In genomic region chr9:114282104-114282485, GRCh38 we compare ENCODE assay signal across 25 cellular contexts. TPM values are rescaled to one million over a fixed set of nuclear protein-coding genes. Genes with fewer than 3 reads are reported as not detected.
A peak's percentile ranks its signal among the peaks of the same experiment; 100 is the strongest.
DNase-seq lines count a peak whose midpoint lies in the region; ATAC-seq, FAIRE-seq and TF ChIP-seq lines count a peak whose summit lies in the region.
"Had no signal": no experiment of that assay in that cellular context is flagged by ENCODE, and none has a peak within 500 bp of the region (broad histone marks: within the 10 kb centered on the region; RNA-seq: fewer than 3 reads in every experiment).

No MANE protein-coding gene starts in this region.

- H3K4me3 Mint-ChIP-seq in MCF 10A (ENCODE audit: unreplicated experiment) (no peak overlapping the region), astrocyte (ENCODE audit: unreplicated experiment) (no peak overlapping the region)
- H3K4me3 Mint-ChIP-seq: activated naive CD8-positive, alpha-beta T cell treated with anti-CD3 and anti-CD28 coated beads, Interleukin-2, amount 10 ng/mL, durations not matched to agents 7 days and 5 days; naive thymus-derived CD8-positive, alpha-beta T cell had no signal

- peaks cover 46% of the 10 kb centered on the region for H3K4me1 Mint-ChIP-seq in MCF 10A (ENCODE audit: insufficient read depth, unreplicated experiment)
- peaks cover 50% of the 10 kb centered on the region for H3K4me1 Mint-ChIP-seq in astrocyte (ENCODE audit: low read depth, unreplicated experiment)

- H2AFZ ChIP-seq in mammary epithelial cell (ENCODE audit: low read depth, low read length) (no peak overlapping the region), astrocyte (ENCODE audit: low read depth, low read length) (no peak overlapping the region)

- dilution Hi-C loops in mammary epithelial cell (cut with HindIII; ENCODE audit: low sequenced_read_pairs) = no loop called here

- no peak overlapping the region for H3K4me3 ChIP-seq in mammary epithelial cell (replicated peaks in 1 of 3; ENCODE audit: insufficient read depth in 1 of 3, low read depth in 2 of 3, low read length in 3 of 3)
- no peak overlapping the region for H3K4me3 ChIP-seq in astrocyte (ENCODE audit: insufficient read depth, low read depth, low read length)
- no peak overlapping the region for H3K4me3 ChIP-seq in left lung
- H3K4me3 ChIP-seq in suprapubic skin = no peak overlapping the region
- H3K4me3 ChIP-seq: MG63, skin epidermis, stomach, upper lobe of left lung had no signal

- H3K36me3 Mint-ChIP-seq in MCF 10A (ENCODE audit: insufficient read depth, unreplicated experiment) = no peaks in the 10 kb centered on the region
- H3K36me3 Mint-ChIP-seq in astrocyte (ENCODE audit: low read depth, unreplicated experiment) = peaks cover 21% of the 10 kb centered on the region
- H3K36me3 Mint-ChIP-seq: activated naive CD8-positive, alpha-beta T cell treated with anti-CD3 and anti-CD28 coated beads, Interleukin-2, amount 10 ng/mL, durations not matched to agents 7 days and 5 days; naive thymus-derived CD8-positive, alpha-beta T cell had no signal

- no peaks in the 10 kb centered on the region for H3K9me3 Mint-ChIP-seq in MCF 10A (ENCODE audit: unreplicated experiment)
- H3K9me3 Mint-ChIP-seq in astrocyte (ENCODE audit: unreplicated experiment) = no peaks in the 10 kb centered on the region

- in situ Hi-C loops in mammary epithelial cell (cut with MboI; ENCODE audit: low sequenced_read_pairs in 2 of 2) = loop anchor here in 1 of 2 donors (25.0 kb wide), 1 partner anchor 545 kb away; no protein-coding TSS in a partner anchor

- H4K20me1 ChIP-seq in mammary epithelial cell (ENCODE audit: insufficient read depth, low read length) (no peaks in the 10 kb centered on the region), astrocyte (ENCODE audit: insufficient read depth, low read length) (no peaks in the 10 kb centered on the region)

- intact Hi-C loops in mammary epithelial cell (cut with micrococcal nuclease) (no loop called here), MCF 10A (cut with micrococcal nuclease) (no loop called here), left lung (cut with DNase I) (loop anchor here in 1 of 2 donors (10.0 kb wide), 1 partner anchor 127 kb away; the partner anchor contains the start of gene COL27A1)

- H3K4me1 ChIP-seq in mammary epithelial cell (ENCODE audit: insufficient read depth, low read length) (peaks cover 36% of the 10 kb centered on the region), astrocyte (ENCODE audit: insufficient read depth, low read length) (peaks cover 61% of the 10 kb centered on the region), left lung (no peaks in the 10 kb centered on the region), suprapubic skin (peaks cover 44% of the 10 kb centered on the region)
- H3K4me1 ChIP-seq: stomach, upper lobe of left lung had no signal

- H3K9ac ChIP-seq in mammary epithelial cell (ENCODE audit: insufficient read depth, low read length) = no peak overlapping the region
- no peak overlapping the region for H3K9ac ChIP-seq in astrocyte (ENCODE audit: low read length)

- H3K27ac Mint-ChIP-seq in MCF 10A (ENCODE audit: low read depth, unreplicated experiment) (no peak overlapping the region), astrocyte (ENCODE audit: unreplicated experiment) (peak overlapping the region; percentile 75)
- H3K27ac Mint-ChIP-seq: activated naive CD8-positive, alpha-beta T cell treated with anti-CD3 and anti-CD28 coated beads, Interleukin-2, amount 10 ng/mL, durations not matched to agents 7 days and 5 days; naive thymus-derived CD8-positive, alpha-beta T cell; progenitor cell of endocrine pancreas had no signal

- H3K4me2 ChIP-seq in mammary epithelial cell (ENCODE audit: insufficient read depth, low read depth, low read length) = no peak overlapping the region
- H3K4me2 ChIP-seq in astrocyte (ENCODE audit: low read length) = no peak overlapping the region

- H3K9me3 ChIP-seq in mammary epithelial cell (replicated peaks; ENCODE audit: insufficient read depth, low read length) (no peaks in the 10 kb centered on the region), astrocyte (ENCODE audit: insufficient read depth, low read depth, low read length) (no peaks in the 10 kb centered on the region), left lung (no peaks in the 10 kb centered on the region), suprapubic skin (no peaks in the 10 kb centered on the region)
- H3K9me3 ChIP-seq: MG63, stomach, upper lobe of left lung had no signal

- no peak for TF ChIP-seq POLR2A in suprapubic skin (IDR thresholded peaks at IDR 0.05)

- H3K36me3 ChIP-seq in mammary epithelial cell (ENCODE audit: insufficient read depth, low read length) = no peaks in the 10 kb centered on the region
- H3K36me3 ChIP-seq in astrocyte (ENCODE audit: insufficient read depth, low read length) = no peaks in the 10 kb centered on the region
- peaks cover 0 to 8% of the 10 kb centered on the region in 2 donors for H3K36me3 ChIP-seq in left lung
- no peaks in the 10 kb centered on the region for H3K36me3 ChIP-seq in suprapubic skin
- H3K36me3 ChIP-seq: brain microvascular endothelial cell, upper lobe of left lung had no signal

- BruUV-seq in mammary epithelial cell (replicated peaks; lab: Mats Ljungman, UMichigan) = no TSS peak
- BruUV-seq in MCF 10A (replicated peaks; lab: Mats Ljungman, UMichigan) = no TSS peak

- TF ChIP-seq CTCF in mammary epithelial cell (conservative IDR thresholded peaks at IDR 0.05 in 1 of 2, IDR thresholded peaks at IDR 0.05 in 1 of 2; ENCODE audit: extremely low read depth in 1 of 2, insufficient read depth in 1 of 2, low read depth in 1 of 2, low read length in 2 of 2) (no peak), MCF 10A (IDR thresholded peaks at IDR 0.05; ENCODE audit: unreplicated experiment) (no peak), astrocyte (IDR thresholded peaks at IDR 0.05; ENCODE audit: insufficient read depth, low read depth, low read length) (no peak), left lung (IDR thresholded peaks at IDR 0.05) (no peak), suprapubic skin (IDR thresholded peaks at IDR 0.05) (no peak)

- H3K27me3 ChIP-seq in mammary epithelial cell (ENCODE audit: insufficient read depth, low read length) (no peaks in the 10 kb centered on the region), astrocyte (ENCODE audit: insufficient read depth, low read length) (no peaks in the 10 kb centered on the region), left lung (peaks cover 0 to 5% of the 10 kb centered on the region in 2 donors), suprapubic skin (no peaks in the 10 kb centered on the region)
- H3K27me3 ChIP-seq: brain microvascular endothelial cell, MG63, stomach, upper lobe of left lung had no signal

- POLR2A ChIA-PET in MCF 10A (lab: Yijun Ruan, JAX) = no interaction called here

- TF ChIP-seq EP300 in suprapubic skin (IDR thresholded peaks at IDR 0.05) = no peak

- H3K27me3 Mint-ChIP-seq in MCF 10A (ENCODE audit: insufficient read depth, unreplicated experiment) (no peaks in the 10 kb centered on the region), astrocyte (ENCODE audit: low read depth, unreplicated experiment) (no peaks in the 10 kb centered on the region)
- H3K27me3 Mint-ChIP-seq: progenitor cell of endocrine pancreas had no signal

- no peak for FAIRE-seq in astrocyte (lab: Jason Lieb, UNC)
- FAIRE-seq: A204.1 had no signal

- CTCF ChIA-PET in mammary epithelial cell (lab: Charles Lee; ENCODE audit: low non-redundant PET) = no interaction called here
- CTCF ChIA-PET in MCF 10A (lab: Yijun Ruan, JAX) = interaction anchor here (0.6 to 2.0 kb wide), 5 partner anchors 8 to 475 kb away, joined by 3 to 7 read pairs (median 4); partner anchors contain the start of gene COL27A1

- no peak for ATAC-seq in left lung
- ATAC-seq: naive thymus-derived CD8-positive, alpha-beta T cell had no signal

- H3K79me2 ChIP-seq in mammary epithelial cell (ENCODE audit: insufficient read depth, low read length) (no peaks in the 10 kb centered on the region), astrocyte (ENCODE audit: insufficient read depth, low read length) (no peaks in the 10 kb centered on the region)

- H3K27ac ChIP-seq in mammary epithelial cell (ENCODE audit: insufficient read depth, low read depth, low read length) (peak overlapping the region; percentile 65), astrocyte (ENCODE audit: low read depth, low read length) (no peak overlapping the region), left lung (no peak overlapping the region), suprapubic skin (peak overlapping the region; percentile 50)
- H3K27ac ChIP-seq: brain microvascular endothelial cell, stomach, upper lobe of left lung had no signal

- WGBS in mammary epithelial cell (ENCODE audit: low coverage, missing lambda C conversion rate) = 100% methylated on average over 6 of the region's 10 CpGs
- WGBS in suprapubic skin = 92% methylated on average over 10 of the region's 10 CpGs

- DNase-seq in mammary epithelial cell (no peak), MCF 10A (ENCODE audit: unreplicated experiment) (no peak), astrocyte (ENCODE audit: low read depth) (no peak), left lung (peak; percentile 22 to 30), suprapubic skin (ENCODE audit: low spot score in 2 of 2) (peak in 1 of 2 donors; percentile 63), GM03348 (ENCODE audit: low spot score) (no peak), NCI-H526 (lab: John Stamatoyannopoulos, UW) (no peak)
- no peak for DNase-seq in stimulated activated CD4-positive, alpha-beta T cell treated with anti-CD3 and anti-CD28 coated beads, Interleukin-4, amount 100 ng/mL, for 24 hours
- DNase-seq: activated naive CD8-positive, alpha-beta T cell treated with anti-CD3 and anti-CD28 coated beads, Interleukin-2, amount 10 ng/mL, durations not matched to agents 7 days and 5 days; brain microvascular endothelial cell; Calu3; cortex of kidney; MG63; NCI-H146; SHP77; stimulated activated CD4-positive, alpha-beta T cell treated with anti-CD3 and anti-CD28 coated beads, Interleukin-2, amount 100 ng/mL, for 48 hours; stomach; SW 1271; upper lobe of left lung had no signal

RNA-seq across cellular contexts. Expression of gene ORM1, which starts 40.8 kb away (rescaled TPM):
- not detected for total RNA-seq in mammary epithelial cell
- polyA plus RNA-seq in mammary epithelial cell = not detected
- polyA minus RNA-seq in mammary epithelial cell = not detected
- total RNA-seq in MCF 10A (2022) = not detected in 2 replicates
- not detected in 2 replicates for total RNA-seq in astrocyte
- 10 to 100 TPM in 1 of 2 donors, 1 to 10 TPM in 1; 6.9 to 87.0 TPM for total RNA-seq in left lung
- 10 to 100 TPM in 1 of 4 donors, not detected in 3; 59.2 TPM for total RNA-seq in suprapubic skin
- total RNA-seq: activated naive CD8-positive, alpha-beta T cell treated with anti-CD3 and anti-CD28 coated beads, Interleukin-2, amount 10 ng/mL, durations not matched to agents 7 days and 5 days; Calu3; naive thymus-derived CD8-positive, alpha-beta T cell had no signal
- polyA plus RNA-seq: BJ; naive thymus-derived CD8-positive, alpha-beta T cell had no signal

RNA-seq across cellular contexts. Expression of gene ORM2, which starts 47.6 kb away (rescaled TPM):
- total RNA-seq in mammary epithelial cell (not detected), MCF 10A (2022) (not detected in 2 replicates), astrocyte (not detected in 2 replicates), left lung (10 to 100 TPM in 1 of 2 donors, 1 to 10 TPM in 1; 3.4 to 29.9 TPM), suprapubic skin (1 to 10 TPM in 1 of 4 donors, not detected in 3; 9.5 TPM)
- not detected for polyA plus RNA-seq in mammary epithelial cell
- polyA minus RNA-seq in mammary epithelial cell = not detected
- total RNA-seq: activated naive CD8-positive, alpha-beta T cell treated with anti-CD3 and anti-CD28 coated beads, Interleukin-2, amount 10 ng/mL, durations not matched to agents 7 days and 5 days; Calu3; mesenteric fat pad; naive thymus-derived CD8-positive, alpha-beta T cell had no signal
- polyA plus RNA-seq: BJ; naive thymus-derived CD8-positive, alpha-beta T cell had no signal

Comparison
In these comparisons a context has a peak if more than half of its experiments do, and no peak if none do; other contexts are left out.
1. DNase-seq: peak in left lung (2 of 2); none in mammary epithelial cell (single experiment), MCF 10A (single experiment), astrocyte (single experiment), GM03348 (single experiment), stimulated activated CD4-positive, alpha-beta T cell treated with anti-CD3 and anti-CD28 coated beads, Interleukin-4, amount 100 ng/mL, for 24 hours (single experiment) and NCI-H526 (0 of 2).
2. H3K27ac ChIP-seq: peak in mammary epithelial cell (single experiment) and suprapubic skin (single experiment); none in astrocyte (single experiment) and left lung (0 of 2).